9 cellular contexts compared by ENCODE assay signal in the genomic region with DNA sequence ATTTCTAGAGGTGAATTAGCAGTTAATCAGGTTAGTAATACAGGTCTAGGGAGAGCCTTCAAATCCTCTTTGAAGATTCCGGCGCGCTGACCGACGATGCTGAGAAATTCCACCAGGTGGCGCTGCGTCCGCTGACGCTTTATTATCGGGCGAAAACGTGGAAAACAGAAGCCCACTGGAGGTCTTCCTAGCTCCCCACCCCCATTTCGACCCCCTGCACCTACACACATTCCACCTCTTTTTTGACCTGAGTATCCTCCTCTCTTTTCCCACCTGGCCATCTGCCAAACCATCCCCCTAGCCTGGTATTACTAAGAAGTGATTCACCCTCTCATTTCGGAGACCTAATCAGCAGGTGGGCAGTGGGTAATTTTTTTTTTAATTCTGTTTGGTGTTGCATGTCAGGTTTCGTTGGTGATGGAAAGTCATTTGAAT.
DNase-seq lines count a peak whose midpoint lies in the region; ATAC-seq and TF ChIP-seq lines count a peak whose summit lies in the region.
"Had no signal": no experiment of that assay in that cellular context is flagged by ENCODE, and none has a peak within 500 bp of the region (broad histone marks: within the 10 kb centered on the region; RNA-seq: fewer than 3 reads in every experiment).

No MANE protein-coding gene starts in this region.

- no peak overlapping the region for H3K27ac Mint-ChIP-seq in activated CD4-positive, alpha-beta T cell treated with anti-CD3 and anti-CD28 coated beads for 36 hours

- H3K27me3 Mint-ChIP-seq in activated CD4-positive, alpha-beta T cell treated with anti-CD3 and anti-CD28 coated beads for 36 hours = peaks cover 22% of the 10 kb centered on the region

- DNase-seq in NCI-H1105 treated with DMSO at 0.1 percent for 48 hours (lab: John Stamatoyannopoulos, UW) = peak; percentile 44
- peak; percentile 68 for DNase-seq in activated CD4-positive, alpha-beta T cell treated with anti-CD3 and anti-CD28 coated beads for 36 hours
- DNase-seq in dermis microvascular lymphatic vessel endothelial cell (ENCODE audit: low read depth in 2 of 2) = peak; percentile 23 to 49
- peak; percentile 67 for DNase-seq in lower lobe of right lung
- DNase-seq in stimulated activated CD8-positive, alpha-beta memory T cell treated with anti-CD3 and anti-CD28 coated beads, Interleukin-15, amount 100 ng/mL, for 48 hours (ENCODE audit: low read depth in 2 of 2) = peak; percentile 7 to 8

- no peak overlapping the region for H3K27ac ChIP-seq in lower lobe of right lung

- H3K9me3 ChIP-seq in lower lobe of right lung = no peaks in the 10 kb centered on the region

- POLR2A ChIA-PET in activated CD4-positive, alpha-beta T cell treated with anti-CD3 and anti-CD28 coated beads for 36 hours (lab: Charles Lee) = no interaction called here

- peaks cover 7% of the 10 kb centered on the region for H3K4me1 ChIP-seq in lower lobe of right lung

- no peaks in the 10 kb centered on the region for H3K27me3 ChIP-seq in lower lobe of right lung (ENCODE audit: low read depth)

- peak; percentile 42 for ATAC-seq in activated CD4-positive, alpha-beta T cell treated with anti-CD3 and anti-CD28 coated beads for 36 hours
- ATAC-seq in lower lobe of right lung (peak; percentile 34 to 53), GM18520 (IDR thresholded peaks at IDR 0.05; ENCODE audit: unreplicated experiment) (no peak), GM18907 (IDR thresholded peaks at IDR 0.05; ENCODE audit: unreplicated experiment) (no peak)

- H3K9me3 Mint-ChIP-seq in activated CD4-positive, alpha-beta T cell treated with anti-CD3 and anti-CD28 coated beads for 36 hours (ENCODE audit: low read depth) = no peaks in the 10 kb centered on the region
- H3K9me3 Mint-ChIP-seq: central memory CD8-positive, alpha-beta T cell had no signal

- CTCF ChIA-PET in activated CD4-positive, alpha-beta T cell treated with anti-CD3 and anti-CD28 coated beads for 36 hours (lab: Charles Lee) = interaction anchor here (0.6 to 1.6 kb wide), 5 partner anchors 19 to 269 kb away, joined by 3 to 6 read pairs (median 3); no protein-coding TSS in a partner anchor

- H3K36me3 ChIP-seq in lower lobe of right lung = no peaks in the 10 kb centered on the region

- H3K4me1 Mint-ChIP-seq in activated CD4-positive, alpha-beta T cell treated with anti-CD3 and anti-CD28 coated beads for 36 hours = peaks cover 3% of the 10 kb centered on the region
- H3K4me1 Mint-ChIP-seq: central memory CD8-positive, alpha-beta T cell had no signal

- H3K36me3 Mint-ChIP-seq in activated CD4-positive, alpha-beta T cell treated with anti-CD3 and anti-CD28 coated beads for 36 hours (ENCODE audit: low read depth) = no peaks in the 10 kb centered on the region

- TF ChIP-seq CTCF in GM12801 (IDR thresholded peaks at IDR 0.05; ENCODE audit: extremely low read depth, insufficient read length) = peak; percentile 83
- TF ChIP-seq CTCF in lower lobe of right lung (IDR thresholded peaks at IDR 0.05) = peak; percentile 91

- intact Hi-C loops in activated CD4-positive, alpha-beta T cell treated with anti-CD3 and anti-CD28 coated beads for 36 hours (cut with DNase I, micrococcal nuclease) = loop anchor here (1.0 to 5.0 kb wide), 3 partner anchors 245 to 303 kb away; no protein-coding TSS in a partner anchor
- intact Hi-C loops in lower lobe of right lung (cut with DNase I) = no loop called here

- no peak overlapping the region for H3K4me3 ChIP-seq in lower lobe of right lung

- no peak overlapping the region for H3K4me3 Mint-ChIP-seq in activated CD4-positive, alpha-beta T cell treated with anti-CD3 and anti-CD28 coated beads for 36 hours
- H3K4me3 Mint-ChIP-seq: central memory CD8-positive, alpha-beta T cell had no signal

Comparison
In these comparisons a context has a peak if more than half of its experiments do, and no peak if none do; other contexts are left out.
1. DNase-seq: peak in every context shown above with its lines; median percentile 68 in activated CD4-positive, alpha-beta T cell treated with anti-CD3 and anti-CD28 coated beads for 36 hours; 67 in lower lobe of right lung; 44 in NCI-H1105 treated with DMSO at 0.1 percent for 48 hours; 36 in dermis microvascular lymphatic vessel endothelial cell; 8 in stimulated activated CD8-positive, alpha-beta memory T cell treated with anti-CD3 and anti-CD28 coated beads, Interleukin-15, amount 100 ng/mL, for 48 hours.
2. ATAC-seq: peak in activated CD4-positive, alpha-beta T cell treated with anti-CD3 and anti-CD28 coated beads for 36 hours (single experiment) and lower lobe of right lung (2 of 2); none in GM18520 (single experiment) and GM18907 (single experiment).